In the genomic region with DNA sequence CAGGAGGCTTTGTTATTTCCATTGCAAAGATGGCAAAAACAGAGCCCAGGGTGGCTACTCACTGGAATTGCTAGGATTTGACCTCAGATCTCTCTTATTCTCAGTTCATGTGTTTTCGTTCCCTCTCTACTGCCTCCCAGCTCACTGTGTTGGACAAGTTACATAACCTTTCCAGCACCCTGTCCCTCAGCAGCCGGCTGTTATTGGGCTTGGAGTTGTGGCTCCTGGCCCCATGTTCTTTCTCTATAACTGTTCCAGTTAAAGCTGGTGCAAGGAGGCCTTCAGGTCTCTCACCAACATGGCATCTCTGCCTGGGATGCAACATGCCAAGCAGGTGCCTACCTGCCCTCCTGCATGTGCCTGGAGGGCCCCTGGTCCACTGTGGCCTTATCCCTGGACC, we compare ENCODE assay signal across 39 cellular contexts. TPM values are rescaled to one million over a fixed set of nuclear protein-coding genes. Genes with fewer than 3 reads are reported as not detected.
"Had no signal": no experiment of that assay in that cellular context is flagged by ENCODE, and none has a peak within 500 bp of the region (broad histone marks: within the 10 kb centered on the region; RNA-seq: fewer than 3 reads in every experiment).

No MANE protein-coding gene starts in this region.

- H3K4me1 Mint-ChIP-seq: activated B cell treated with CpG ODN at 0.5 μM for 24 hours; activated CD4-positive, alpha-beta T cell treated with anti-CD3 and anti-CD28 coated beads, Interleukin-2, amount 10 ng/mL, durations not matched to agents 24 days and 14 days; activated naive CD8-positive, alpha-beta T cell treated with anti-CD3 and anti-CD28 coated beads for 36 hours; activated T-helper 17 cell treated with anti-CD3 and anti-CD28 coated beads, Interleukin-2, amount 50 U/mL, for 72 hours; central memory CD8-positive, alpha-beta T cell had no signal

- H3K27me3 ChIP-seq: adrenal gland, body of pancreas, brain microvascular endothelial cell, breast epithelium had no signal

- H3K4me3 Mint-ChIP-seq: activated B cell treated with CpG ODN at 0.5 μM for 24 hours; activated CD4-positive, alpha-beta memory T cell treated with anti-CD3 and anti-CD28 coated beads for 36 hours; activated CD4-positive, alpha-beta T cell treated with anti-CD3 and anti-CD28 coated beads, Interleukin-2, amount 10 ng/mL, durations not matched to agents 24 days and 14 days; activated CD8-positive, alpha-beta T cell treated with anti-CD3 and anti-CD28 coated beads for 36 hours; activated naive CD4-positive, alpha-beta T cell treated with anti-CD3 and anti-CD28 coated beads for 36 hours; activated naive CD8-positive, alpha-beta T cell treated with anti-CD3 and anti-CD28 coated beads for 36 hours; activated T-cell treated with anti-CD3 and anti-CD28 coated beads, Interleukin-2, amount 50 U/mL, for 4 hours; activated T-cell treated with anti-CD3 and anti-CD28 coated beads, Interleukin-2, amount 50 U/mL, for 72 hours; activated T-helper 1 cell treated with anti-CD3 and anti-CD28 coated beads, Interleukin-12 subunit alpha, Interleukin-12 subunit beta, Interleukin-2, Interleukin-4 antibody, amounts not matched to agents 30 ng/mL and 10 ng/mL and 1 ng/mL, durations not matched to agents 14 hours and 24 hours and 36 hours; activated T-helper 17 cell treated with anti-CD3 and anti-CD28 coated beads, Interleukin-2, amount 50 U/mL, for 72 hours; central memory CD8-positive, alpha-beta T cell; T-helper 1 cell treated with Interleukin-12 subunit alpha and Interleukin-12 subunit beta and Interleukin-4 antibody, amounts not matched to agents 30 μg/mL and 1 μg/mL, for 36 hours; T-helper 2 cell treated with Interferon-gamma antibody and Interleukin-4, amounts not matched to agents 5 μg/mL and 100 μg/mL, for 36 hours had no signal

- H3K4me3 ChIP-seq: adrenal gland, body of pancreas, breast epithelium had no signal

- H3K9me3 ChIP-seq: adrenal gland, body of pancreas, breast epithelium had no signal

- H3K36me3 Mint-ChIP-seq: activated CD4-positive, alpha-beta memory T cell treated with anti-CD3 and anti-CD28 coated beads for 36 hours; activated naive CD4-positive, alpha-beta T cell treated with anti-CD3 and anti-CD28 coated beads, Interleukin-2, amount 50 U/mL, for 72 hours; activated naive CD8-positive, alpha-beta T cell treated with anti-CD3 and anti-CD28 coated beads for 36 hours had no signal

- H3K4me1 ChIP-seq: adrenal gland, body of pancreas, breast epithelium had no signal

- H3K27me3 Mint-ChIP-seq: activated B cell treated with CpG ODN at 0.5 μM for 24 hours; activated CD4-positive, alpha-beta T cell treated with anti-CD3 and anti-CD28 coated beads, Interleukin-2, amount 10 ng/mL, durations not matched to agents 24 days and 14 days; activated CD8-positive, alpha-beta T cell treated with anti-CD3 and anti-CD28 coated beads for 36 hours; activated naive CD8-positive, alpha-beta T cell treated with anti-CD3 and anti-CD28 coated beads for 36 hours had no signal

- H3K27ac Mint-ChIP-seq: activated B cell treated with CpG ODN at 0.5 μM for 24 hours; activated CD4-positive, alpha-beta memory T cell treated with anti-CD3 and anti-CD28 coated beads for 36 hours; activated CD4-positive, alpha-beta T cell treated with anti-CD3 and anti-CD28 coated beads, Interleukin-2, amount 10 ng/mL, durations not matched to agents 24 days and 14 days; activated CD8-positive, alpha-beta T cell treated with anti-CD3 and anti-CD28 coated beads for 36 hours; activated naive CD4-positive, alpha-beta T cell treated with anti-CD3 and anti-CD28 coated beads for 36 hours; activated naive CD4-positive, alpha-beta T cell treated with anti-CD3 and anti-CD28 coated beads, Interleukin-2, amount 50 U/mL, for 72 hours; activated naive CD8-positive, alpha-beta T cell treated with anti-CD3 and anti-CD28 coated beads for 36 hours; activated T-cell treated with anti-CD3 and anti-CD28 coated beads, Interleukin-2, amount 50 U/mL, for 72 hours; activated T-helper 1 cell treated with anti-CD3 and anti-CD28 coated beads, Interleukin-12 subunit alpha, Interleukin-12 subunit beta, Interleukin-2, Interleukin-4 antibody, amounts not matched to agents 30 ng/mL and 10 ng/mL and 1 ng/mL, durations not matched to agents 14 hours and 24 hours and 36 hours; activated T-helper 17 cell treated with anti-CD3 and anti-CD28 coated beads, Interleukin-2, amount 50 U/mL, for 72 hours; T-helper 1 cell treated with Interleukin-12 subunit alpha and Interleukin-12 subunit beta and Interleukin-4 antibody, amounts not matched to agents 30 μg/mL and 1 μg/mL, for 36 hours; T-helper 2 cell treated with Interferon-gamma antibody and Interleukin-4, amounts not matched to agents 5 μg/mL and 100 μg/mL, for 36 hours had no signal

- H3K9me3 Mint-ChIP-seq: activated B cell treated with CpG ODN at 0.5 μM for 24 hours; activated CD4-positive, alpha-beta memory T cell treated with anti-CD3 and anti-CD28 coated beads for 36 hours; activated CD4-positive, alpha-beta T cell treated with anti-CD3 and anti-CD28 coated beads, Interleukin-2, amount 10 ng/mL, durations not matched to agents 24 days and 14 days; activated CD8-positive, alpha-beta T cell treated with anti-CD3 and anti-CD28 coated beads for 36 hours; activated naive CD4-positive, alpha-beta T cell treated with anti-CD3 and anti-CD28 coated beads for 36 hours; activated naive CD4-positive, alpha-beta T cell treated with anti-CD3 and anti-CD28 coated beads, Interleukin-2, amount 50 U/mL, for 72 hours; activated naive CD8-positive, alpha-beta T cell treated with anti-CD3 and anti-CD28 coated beads for 36 hours; activated T-cell treated with anti-CD3 and anti-CD28 coated beads, Interleukin-2, amount 50 U/mL, for 4 hours; activated T-cell treated with anti-CD3 and anti-CD28 coated beads, Interleukin-2, amount 50 U/mL, for 72 hours; activated T-helper 1 cell treated with anti-CD3 and anti-CD28 coated beads, Interleukin-12 subunit alpha, Interleukin-12 subunit beta, Interleukin-2, Interleukin-4 antibody, amounts not matched to agents 30 ng/mL and 10 ng/mL and 1 ng/mL, durations not matched to agents 14 hours and 24 hours and 36 hours; activated T-helper 17 cell treated with anti-CD3 and anti-CD28 coated beads, Interleukin-2, amount 50 U/mL, for 72 hours; central memory CD8-positive, alpha-beta T cell; T-helper 1 cell treated with Interleukin-12 subunit alpha and Interleukin-12 subunit beta and Interleukin-4 antibody, amounts not matched to agents 30 μg/mL and 1 μg/mL, for 36 hours; T-helper 2 cell treated with Interferon-gamma antibody and Interleukin-4, amounts not matched to agents 5 μg/mL and 100 μg/mL, for 36 hours had no signal

- H3K27ac ChIP-seq: adrenal gland, body of pancreas, brain microvascular endothelial cell, breast epithelium, VCaP had no signal

- H3K36me3 ChIP-seq: adrenal gland, brain microvascular endothelial cell, breast epithelium had no signal

- DNase-seq: activated B cell treated with CpG ODN at 0.5 μM for 24 hours; activated CD4-positive, alpha-beta memory T cell treated with anti-CD3 and anti-CD28 coated beads for 36 hours; activated CD4-positive, alpha-beta T cell treated with anti-CD3 and anti-CD28 coated beads for 4 hours; activated CD4-positive, alpha-beta T cell treated with anti-CD3 and anti-CD28 coated beads, Interleukin-2, amount 10 ng/mL, durations not matched to agents 24 days and 14 days; activated CD4-positive, alpha-beta T cell treated with anti-CD3 and anti-CD28 coated beads, Interleukin-2, amount 50 U/mL, for 1 hour; activated CD4-positive, alpha-beta T cell treated with anti-CD3 and anti-CD28 coated beads, Interleukin-2, amount 50 U/mL, for 4 hours; activated CD4-positive, CD25-positive, alpha-beta regulatory T cell treated with anti-CD3 and anti-CD28 coated beads, Interleukin-2, amount 50 U/mL, for 72 hours; activated CD8-positive, alpha-beta memory T cell treated with anti-CD3 and anti-CD28 coated beads, Interleukin-2, amount 50 U/mL, for 4 hours; activated CD8-positive, alpha-beta T cell treated with anti-CD3 and anti-CD28 coated beads for 36 hours; activated effector memory CD4-positive, alpha-beta T cell treated with anti-CD3 and anti-CD28 coated beads, Interleukin-2, amount 50 U/mL, for 16 hours; activated gamma-delta T cell treated with Interleukin-2 at 50 U/mL for 16 hours; activated naive CD4-positive, alpha-beta T cell; activated naive CD4-positive, alpha-beta T cell treated with anti-CD3 and anti-CD28 coated beads for 36 hours; activated naive CD4-positive, alpha-beta T cell treated with anti-CD3 and anti-CD28 coated beads, Interleukin-2, amount 50 U/mL, for 16 hours; activated naive CD8-positive, alpha-beta T cell treated with anti-CD3 and anti-CD28 coated beads for 36 hours; activated T-cell treated with anti-CD3 and anti-CD28 coated beads for 4 hours; activated T-cell treated with anti-CD3 and anti-CD28 coated beads, Interleukin-2, amount 50 U/mL, for 1 hour; activated T-cell treated with anti-CD3 and anti-CD28 coated beads, Interleukin-2, amount 50 U/mL, for 4 hours; activated T-cell treated with anti-CD3 and anti-CD28 coated beads, Interleukin-2, amount 50 U/mL, for 72 hours; adrenal gland; amniotic stem cell; aorta; body of pancreas; brain microvascular endothelial cell; caudate nucleus; cerebellar nuclear complex; T-helper 1 cell; T-helper 2 cell; T-helper 9 cell had no signal

RNA-seq across cellular contexts. Expression of gene LRRC18, which starts 56.8 kb away (rescaled TPM):
- total RNA-seq: activated B cell treated with CpG ODN at 0.5 μM for 24 hours; activated CD4-positive, alpha-beta memory T cell treated with anti-CD3 and anti-CD28 coated beads for 36 hours; activated CD4-positive, alpha-beta T cell treated with anti-CD3 and anti-CD28 coated beads, Interleukin-2, amount 10 ng/mL, durations not matched to agents 24 days and 14 days; activated CD8-positive, alpha-beta memory T cell treated with anti-CD3 and anti-CD28 coated beads for 36 hours; activated CD8-positive, alpha-beta T cell treated with anti-CD3 and anti-CD28 coated beads for 36 hours; activated naive CD4-positive, alpha-beta T cell treated with anti-CD3 and anti-CD28 coated beads for 36 hours; activated naive CD4-positive, alpha-beta T cell treated with anti-CD3 and anti-CD28 coated beads, Interleukin-2, amount 50 U/mL, for 72 hours; activated naive CD8-positive, alpha-beta T cell treated with anti-CD3 and anti-CD28 coated beads for 36 hours; activated T-cell treated with anti-CD3 and anti-CD28 coated beads, Interleukin-2, amount 50 U/mL, for 4 hours; activated T-cell treated with anti-CD3 and anti-CD28 coated beads, Interleukin-2, amount 50 U/mL, for 72 hours; activated T-helper 1 cell treated with anti-CD3 and anti-CD28 coated beads, Interleukin-12 subunit alpha, Interleukin-12 subunit beta, Interleukin-2, Interleukin-4 antibody, amounts not matched to agents 30 ng/mL and 10 ng/mL and 1 ng/mL, durations not matched to agents 14 hours and 24 hours and 36 hours; activated T-helper 17 cell treated with anti-CD3 and anti-CD28 coated beads, Interleukin-2, amount 50 U/mL, for 72 hours; adrenal gland; aorta; astrocyte; body of pancreas; breast epithelium had no signal
